ENCODE assay signal across 8 cellular contexts in genomic region chr5:76953551-76954382, GRCh38.
DNase-seq lines count a peak whose midpoint lies in the region; ATAC-seq and TF ChIP-seq lines count a peak whose summit lies in the region.

No MANE protein-coding gene starts in this region.

- TF ChIP-seq CTCF in cardiac fibroblast (IDR thresholded peaks at IDR 0.05; ENCODE audit: low read depth, low read length): no peak

- peak; percentile 28 for ATAC-seq in stimulated activated naive CD8-positive, alpha-beta T cell treated with anti-CD3 and anti-CD28 coated beads, Interleukin-15, Interleukin-2, amounts not matched to agents 100 U/mL and 50 U/mL, for 24 hours
- ATAC-seq in GM21515 (IDR thresholded peaks at IDR 0.05; ENCODE audit: unreplicated experiment): no peak

- DNase-seq in DMS 273 (lab: John Stamatoyannopoulos, UW; ENCODE audit: unreplicated experiment): peak; percentile 51
- DNase-seq in DMS 273 treated with DMSO at 0.1 percent for 48 hours (lab: John Stamatoyannopoulos, UW): no peak
- peak; percentile 25 to 51 for DNase-seq in cardiac fibroblast (ENCODE audit: low read depth in 2 of 2)
- DNase-seq in kidney tubule cell (ENCODE audit: low spot score): peak; percentile 18
- DNase-seq in stimulated activated naive CD8-positive, alpha-beta T cell treated with anti-CD3 and anti-CD28 coated beads, Interleukin-15, Interleukin-2, amounts not matched to agents 100 U/mL and 50 U/mL, for 24 hours: no peak
- no peak for DNase-seq in activated effector memory CD4-positive, alpha-beta T cell treated with Interleukin-2 at 50 U/mL for 16 hours
- no peak for DNase-seq in RPMI8226

- peak overlapping the region; percentile 25 to 56 for H3K4me3 ChIP-seq in cardiac fibroblast (replicated peaks in 1 of 2; ENCODE audit: low read depth in 2 of 2, low read length in 2 of 2)

Comparison
In these comparisons a context has a peak if more than half of its experiments do, and no peak if none do; other contexts are left out.
1. DNase-seq: peak in DMS 273 (single experiment), cardiac fibroblast (2 of 2) and kidney tubule cell (single experiment); none in DMS 273 treated with DMSO at 0.1 percent for 48 hours (single experiment), stimulated activated naive CD8-positive, alpha-beta T cell treated with anti-CD3 and anti-CD28 coated beads, Interleukin-15, Interleukin-2, amounts not matched to agents 100 U/mL and 50 U/mL, for 24 hours (single experiment), activated effector memory CD4-positive, alpha-beta T cell treated with Interleukin-2 at 50 U/mL for 16 hours (single experiment) and RPMI8226 (single experiment).